In genomic region chr4:149987330-149987751, GRCh38 we compare ENCODE assay signal across 10 cellular contexts.
DNase-seq lines count a peak whose midpoint lies in the region; ATAC-seq lines count a peak whose summit lies in the region.
"Had no signal": no experiment of that assay in that cellular context is flagged by ENCODE, and none has a peak within 500 bp of the region (broad histone marks: within the 10 kb centered on the region; RNA-seq: fewer than 3 reads in every experiment).

No MANE protein-coding gene starts in this region.

- H3K4me1 Mint-ChIP-seq in activated T-helper 17 cell treated with anti-CD3 and anti-CD28 coated beads, Interleukin-2, amount 50 U/mL, for 72 hours: peaks cover 17% of the 10 kb centered on the region
- peaks cover 14% of the 10 kb centered on the region for H3K4me1 Mint-ChIP-seq in T-helper 2 cell treated with Interferon-gamma antibody and Interleukin-4, amounts not matched to agents 5 μg/mL and 100 μg/mL, for 36 hours (ENCODE audit: low read depth)

- H3K36me3 Mint-ChIP-seq in activated T-helper 17 cell treated with anti-CD3 and anti-CD28 coated beads, Interleukin-2, amount 50 U/mL, for 72 hours (ENCODE audit: low read depth): no peaks in the 10 kb centered on the region
- no peaks in the 10 kb centered on the region for H3K36me3 Mint-ChIP-seq in T-helper 2 cell treated with Interferon-gamma antibody and Interleukin-4, amounts not matched to agents 5 μg/mL and 100 μg/mL, for 36 hours (ENCODE audit: low read depth)

- DNase-seq in A172 (ENCODE audit: low spot score): peak; percentile 47
- peak; percentile 51 for DNase-seq in H4 (ENCODE audit: low spot score)
- DNase-seq in kidney tubule cell (ENCODE audit: low spot score): peak; percentile 14
- DNase-seq in amygdala (lab: John Stamatoyannopoulos, UW): no peak
- DNase-seq in AG08396 (ENCODE audit: low spot score): no peak
- DNase-seq in substantia nigra (lab: John Stamatoyannopoulos, UW): no peak
- no peak for DNase-seq in T-helper 2 cell treated with Interferon-gamma antibody and Interleukin-4, amounts not matched to agents 5 μg/mL and 100 μg/mL, for 36 hours (ENCODE audit: low spot score)
- DNase-seq: effector memory CD8-positive, alpha-beta T cell; NCI-H187 had no signal

- peak overlapping the region; percentile 27 for H3K4me3 Mint-ChIP-seq in activated T-helper 17 cell treated with anti-CD3 and anti-CD28 coated beads, Interleukin-2, amount 50 U/mL, for 72 hours
- H3K4me3 Mint-ChIP-seq in T-helper 2 cell treated with Interferon-gamma antibody and Interleukin-4, amounts not matched to agents 5 μg/mL and 100 μg/mL, for 36 hours: no peak overlapping the region
- H3K4me3 Mint-ChIP-seq: effector memory CD8-positive, alpha-beta T cell had no signal

- H3K27me3 Mint-ChIP-seq in activated T-helper 17 cell treated with anti-CD3 and anti-CD28 coated beads, Interleukin-2, amount 50 U/mL, for 72 hours: no peaks in the 10 kb centered on the region
- no peaks in the 10 kb centered on the region for H3K27me3 Mint-ChIP-seq in T-helper 2 cell treated with Interferon-gamma antibody and Interleukin-4, amounts not matched to agents 5 μg/mL and 100 μg/mL, for 36 hours (ENCODE audit: low read depth)
- H3K27me3 Mint-ChIP-seq: effector memory CD8-positive, alpha-beta T cell had no signal

- no peak for ATAC-seq in activated T-helper 17 cell treated with anti-CD3 and anti-CD28 coated beads, Interleukin-2, amount 50 U/mL, for 72 hours (replicated peaks)
- ATAC-seq: effector memory CD8-positive, alpha-beta T cell had no signal

- no peaks in the 10 kb centered on the region for H3K9me3 Mint-ChIP-seq in activated T-helper 17 cell treated with anti-CD3 and anti-CD28 coated beads, Interleukin-2, amount 50 U/mL, for 72 hours
- H3K9me3 Mint-ChIP-seq in T-helper 2 cell treated with Interferon-gamma antibody and Interleukin-4, amounts not matched to agents 5 μg/mL and 100 μg/mL, for 36 hours: no peaks in the 10 kb centered on the region
- H3K9me3 Mint-ChIP-seq: effector memory CD8-positive, alpha-beta T cell had no signal

- peak overlapping the region; percentile 19 for H3K27ac Mint-ChIP-seq in activated T-helper 17 cell treated with anti-CD3 and anti-CD28 coated beads, Interleukin-2, amount 50 U/mL, for 72 hours
- H3K27ac Mint-ChIP-seq in T-helper 2 cell treated with Interferon-gamma antibody and Interleukin-4, amounts not matched to agents 5 μg/mL and 100 μg/mL, for 36 hours: no peak overlapping the region
- H3K27ac Mint-ChIP-seq: effector memory CD8-positive, alpha-beta T cell had no signal

- no peak overlapping the region for H3K27ac ChIP-seq in substantia nigra (ENCODE audit: low read depth, low read length, poor library complexity, severe bottlenecking)

Comparison
In these comparisons a context has a peak if more than half of its experiments do, and no peak if none do; other contexts are left out.
1. DNase-seq: peak in A172 (single experiment), H4 (single experiment) and kidney tubule cell (single experiment); none in amygdala (0 of 56), AG08396 (single experiment), substantia nigra (0 of 49) and T-helper 2 cell treated with Interferon-gamma antibody and Interleukin-4, amounts not matched to agents 5 μg/mL and 100 μg/mL, for 36 hours (single experiment).